Comparison of ENCODE assay signal across 1 cellular context in the genomic region with DNA sequence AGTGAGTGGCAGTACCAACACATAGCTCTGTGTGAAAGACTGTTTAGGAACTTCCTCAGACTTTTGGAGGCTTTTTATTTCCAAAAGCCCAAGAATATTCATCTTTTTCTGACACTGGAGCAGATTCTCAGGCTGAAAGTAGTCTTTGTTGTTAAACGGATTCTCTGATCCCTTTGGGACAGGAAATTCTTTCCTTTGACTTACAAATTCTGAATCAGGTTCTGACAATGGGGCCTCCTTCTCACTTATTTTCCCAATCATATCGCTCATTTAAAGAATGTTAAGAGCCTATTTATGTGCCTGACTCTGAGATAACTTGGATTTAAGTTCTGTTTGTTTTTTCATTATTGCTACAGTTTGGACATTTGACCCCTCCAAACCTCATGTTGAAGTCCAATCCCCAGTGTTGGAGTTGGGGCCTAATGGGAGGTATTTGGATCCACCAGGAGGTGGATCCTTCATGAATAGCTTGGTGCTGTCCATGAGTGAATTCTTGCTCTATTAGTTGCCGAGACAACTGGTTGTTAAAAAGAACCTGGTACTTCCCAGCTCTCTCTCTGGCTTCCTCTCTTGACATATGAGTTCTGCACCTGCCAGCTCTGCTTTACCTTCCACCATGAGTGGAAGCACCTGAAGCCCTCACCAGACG.
A peak's percentile ranks its signal among the peaks of the same experiment; 100 is the strongest.
TF ChIP-seq lines count a peak whose summit lies in the region.

No MANE protein-coding gene starts in this region.

TF ChIP-seq in GM23338, 12 proteins besides CTCF, POLR2A, EP300 and RAD21 (continued from another document):
- TF ChIP-seq, protein P1, sequence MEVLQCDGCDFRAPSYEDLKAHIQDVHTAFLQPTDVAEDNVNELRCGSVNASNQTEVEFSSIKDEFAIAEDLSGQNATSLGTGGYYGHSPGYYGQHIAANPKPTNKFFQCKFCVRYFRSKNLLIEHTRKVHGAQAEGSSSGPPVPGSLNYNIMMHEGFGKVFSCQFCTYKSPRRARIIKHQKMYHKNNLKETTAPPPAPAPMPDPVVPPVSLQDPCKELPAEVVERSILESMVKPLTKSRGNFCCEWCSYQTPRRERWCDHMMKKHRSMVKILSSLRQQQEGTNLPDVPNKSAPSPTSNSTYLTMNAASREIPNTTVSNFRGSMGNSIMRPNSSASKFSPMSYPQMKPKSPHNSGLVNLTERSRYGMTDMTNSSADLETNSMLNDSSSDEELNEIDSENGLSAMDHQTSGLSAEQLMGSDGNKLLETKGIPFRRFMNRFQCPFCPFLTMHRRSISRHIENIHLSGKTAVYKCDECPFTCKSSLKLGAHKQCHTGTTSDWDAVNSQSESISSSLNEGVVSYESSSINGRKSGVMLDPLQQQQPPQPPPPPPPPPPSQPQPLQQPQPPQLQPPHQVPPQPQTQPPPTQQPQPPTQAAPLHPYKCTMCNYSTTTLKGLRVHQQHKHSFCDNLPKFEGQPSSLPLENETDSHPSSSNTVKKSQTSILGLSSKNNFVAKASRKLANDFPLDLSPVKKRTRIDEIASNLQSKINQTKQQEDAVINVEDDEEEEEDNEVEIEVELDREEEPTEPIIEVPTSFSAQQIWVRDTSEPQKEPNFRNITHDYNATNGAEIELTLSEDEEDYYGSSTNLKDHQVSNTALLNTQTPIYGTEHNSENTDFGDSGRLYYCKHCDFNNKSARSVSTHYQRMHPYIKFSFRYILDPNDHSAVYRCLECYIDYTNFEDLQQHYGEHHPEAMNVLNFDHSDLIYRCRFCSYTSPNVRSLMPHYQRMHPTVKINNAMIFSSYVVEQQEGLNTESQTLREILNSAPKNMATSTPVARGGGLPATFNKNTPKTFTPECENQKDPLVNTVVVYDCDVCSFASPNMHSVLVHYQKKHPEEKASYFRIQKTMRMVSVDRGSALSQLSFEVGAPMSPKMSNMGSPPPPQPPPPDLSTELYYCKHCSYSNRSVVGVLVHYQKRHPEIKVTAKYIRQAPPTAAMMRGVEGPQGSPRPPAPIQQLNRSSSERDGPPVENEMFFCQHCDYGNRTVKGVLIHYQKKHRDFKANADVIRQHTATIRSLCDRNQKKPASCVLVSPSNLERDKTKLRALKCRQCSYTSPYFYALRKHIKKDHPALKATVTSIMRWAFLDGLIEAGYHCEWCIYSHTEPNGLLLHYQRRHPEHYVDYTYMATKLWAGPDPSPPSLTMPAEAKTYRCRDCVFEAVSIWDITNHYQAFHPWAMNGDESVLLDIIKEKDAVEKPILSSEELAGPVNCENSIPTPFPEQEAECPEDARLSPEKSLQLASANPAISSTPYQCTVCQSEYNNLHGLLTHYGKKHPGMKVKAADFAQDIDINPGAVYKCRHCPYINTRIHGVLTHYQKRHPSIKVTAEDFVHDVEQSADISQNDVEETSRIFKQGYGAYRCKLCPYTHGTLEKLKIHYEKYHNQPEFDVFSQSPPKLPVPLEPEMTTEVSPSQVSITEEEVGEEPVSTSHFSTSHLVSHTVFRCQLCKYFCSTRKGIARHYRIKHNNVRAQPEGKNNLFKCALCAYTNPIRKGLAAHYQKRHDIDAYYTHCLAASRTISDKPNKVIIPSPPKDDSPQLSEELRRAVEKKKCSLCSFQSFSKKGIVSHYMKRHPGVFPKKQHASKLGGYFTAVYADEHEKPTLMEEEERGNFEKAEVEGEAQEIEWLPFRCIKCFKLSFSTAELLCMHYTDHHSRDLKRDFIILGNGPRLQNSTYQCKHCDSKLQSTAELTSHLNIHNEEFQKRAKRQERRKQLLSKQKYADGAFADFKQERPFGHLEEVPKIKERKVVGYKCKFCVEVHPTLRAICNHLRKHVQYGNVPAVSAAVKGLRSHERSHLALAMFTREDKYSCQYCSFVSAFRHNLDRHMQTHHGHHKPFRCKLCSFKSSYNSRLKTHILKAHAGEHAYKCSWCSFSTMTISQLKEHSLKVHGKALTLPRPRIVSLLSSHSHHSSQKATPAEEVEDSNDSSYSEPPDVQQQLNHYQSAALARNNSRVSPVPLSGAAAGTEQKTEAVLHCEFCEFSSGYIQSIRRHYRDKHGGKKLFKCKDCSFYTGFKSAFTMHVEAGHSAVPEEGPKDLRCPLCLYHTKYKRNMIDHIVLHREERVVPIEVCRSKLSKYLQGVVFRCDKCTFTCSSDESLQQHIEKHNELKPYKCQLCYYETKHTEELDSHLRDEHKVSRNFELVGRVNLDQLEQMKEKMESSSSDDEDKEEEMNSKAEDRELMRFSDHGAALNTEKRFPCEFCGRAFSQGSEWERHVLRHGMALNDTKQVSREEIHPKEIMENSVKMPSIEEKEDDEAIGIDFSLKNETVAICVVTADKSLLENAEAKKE (CRISPR knock-in tag; IDR thresholded peaks at IDR 0.05) = peak; percentile 58; the same call in 1 of the 2 replicates
- no peak for TF ChIP-seq REST (IDR thresholded peaks at IDR 0.05; ENCODE audit: unreplicated experiment)
